ENCODE assay signal across 7 cellular contexts in the genomic region with DNA sequence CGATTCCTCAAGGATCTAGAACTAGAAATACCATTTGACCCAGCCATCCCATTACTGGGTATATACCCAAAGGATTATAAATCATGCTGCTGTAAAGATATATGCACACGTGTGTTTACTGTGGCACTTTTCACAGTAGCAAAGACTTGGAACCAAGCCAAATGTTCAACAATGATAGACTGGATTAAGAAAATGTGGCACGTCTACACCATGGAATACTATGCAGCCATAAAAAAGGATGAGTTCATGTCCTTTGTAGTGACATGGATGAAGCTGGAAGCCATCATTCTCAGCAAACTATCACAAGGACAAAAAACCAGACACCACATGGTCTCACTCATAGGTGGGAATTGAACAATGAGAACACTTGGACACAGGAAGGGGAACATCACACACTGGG. TPM values are rescaled to one million over a fixed set of nuclear protein-coding genes. Genes with fewer than 3 reads are reported as not detected.
"Had no signal": no experiment of that assay in that cellular context is flagged by ENCODE, and none has a peak within 500 bp of the region (broad histone marks: within the 10 kb centered on the region; RNA-seq: fewer than 3 reads in every experiment).

No MANE protein-coding gene starts in this region.

RNA-seq across cellular contexts. Expression of gene CYP4A11, which starts 59.6 kb away (rescaled TPM):
- total RNA-seq: thoracic aorta, thyroid gland, transverse colon, upper lobe of right lung, ureter, urinary bladder, vagina had no signal
